ENCODE assay signal across 8 cellular contexts in genomic region chr19:32373614-32374295, GRCh38. TPM values are rescaled to one million over a fixed set of nuclear protein-coding genes. Genes with fewer than 3 reads are reported as not detected.
DNase-seq lines count a peak whose midpoint lies in the region; ATAC-seq and TF ChIP-seq lines count a peak whose summit lies in the region.

No MANE protein-coding gene starts in this region.

- peak overlapping the region; percentile 61 for H3K27ac Mint-ChIP-seq in GM23338

- H4K8ac ChIP-seq in trophoblast cell (ENCODE audit: low read depth, low read length) = no peak overlapping the region

- H3K9me2 ChIP-seq in GM23338 (ENCODE audit: insufficient read depth) = no peaks in the 10 kb centered on the region

- no peak for TF ChIP-seq CTCF in GM23338 (conservative IDR thresholded peaks at IDR 0.05; ENCODE audit: low read depth in 2 of 2)
- no peak for TF ChIP-seq CTCF in Panc1 (IDR thresholded peaks at IDR 0.05)

- peaks cover 4% of the 10 kb centered on the region for H4K20me1 ChIP-seq in GM23338 (replicated peaks; ENCODE audit: insufficient read depth)

- peaks cover 2% of the 10 kb centered on the region for H3K79me1 ChIP-seq in trophoblast cell (ENCODE audit: low read length)

- H3F3A ChIP-seq in GM23338 (replicated peaks; ENCODE audit: low read depth) = no peaks in the 10 kb centered on the region

- POLR2A ChIA-PET in Panc1 (lab: Charles Lee) = interaction anchor here (0.6 to 0.7 kb wide), 3 partner anchors 32 to 736 kb away, joined by 3 to 7 read pairs (median 4); partner anchors contain the start of gene DPY19L3

- H3K36me3 Mint-ChIP-seq in GM23338 (ENCODE audit: low read depth) = peaks cover 63% of the 10 kb centered on the region

- H3K4ac ChIP-seq in trophoblast cell (ENCODE audit: low read depth, low read length) = no peak overlapping the region

- no peak overlapping the region for H2AK5ac ChIP-seq in trophoblast cell (ENCODE audit: low read length)

- no peak overlapping the region for H4K12ac ChIP-seq in trophoblast cell (ENCODE audit: low read depth, low read length)

- no peak overlapping the region for H4K91ac ChIP-seq in trophoblast cell (ENCODE audit: low read depth, low read length)

- no peak overlapping the region for H3K23ac ChIP-seq in trophoblast cell (ENCODE audit: low read length)

- H3K27ac ChIP-seq in GM23338 (ENCODE audit: low read depth) = no peak overlapping the region
- peak overlapping the region; percentile 95 for H3K27ac ChIP-seq in Panc1 (ENCODE audit: low read length)
- H3K27ac ChIP-seq in trophoblast cell (ENCODE audit: low read depth, low read length) = peak overlapping the region; percentile 77

- H3K4me2 ChIP-seq in GM23338 = no peak overlapping the region
- H3K4me2 ChIP-seq in trophoblast cell (ENCODE audit: low read length) = peak overlapping the region; percentile 44

- in situ Hi-C loops in Panc1 (cut with HindIII; ENCODE audit: low pct_unique_long_range_greater_than_20kb, low sequenced_read_pairs) = no loop called here

- ATAC-seq in GM23338 (no peak), Panc1 (peak; percentile 98), HG03159 (IDR thresholded peaks at IDR 0.05; ENCODE audit: unreplicated experiment) (no peak)

- BruUV-seq in Panc1 (replicated peaks; lab: Mats Ljungman, UMichigan) = no TSS peak

- H2AFZ ChIP-seq in GM23338 (no peak overlapping the region), trophoblast cell (ENCODE audit: insufficient read depth, low read length, poor library complexity) (no peak overlapping the region)

- CTCF ChIA-PET in Panc1 (lab: Charles Lee) = interaction anchor here (0.7 kb wide), 1 partner anchor 51 kb away, joined by 5 read pairs; no protein-coding TSS in a partner anchor

- intact Hi-C loops in Panc1 (cut with micrococcal nuclease; ENCODE audit: unreplicated experiment) = no loop called here

- H3K4me1 ChIP-seq in GM23338 (ENCODE audit: insufficient read depth) (no peaks in the 10 kb centered on the region), Panc1 (ENCODE audit: control insufficient read depth, insufficient read depth, low read length) (peaks cover 35% of the 10 kb centered on the region), trophoblast cell (ENCODE audit: control insufficient read depth in 1 of 2, insufficient read depth in 2 of 2, low read length in 2 of 2) (peaks cover 0 to 5% of the 10 kb centered on the region in 2 experiments)

- H3K9me3 Mint-ChIP-seq in GM23338 = peaks cover 6% of the 10 kb centered on the region

- no peak overlapping the region for H3K14ac ChIP-seq in trophoblast cell (ENCODE audit: low read length)

- H3K9me3 ChIP-seq in Panc1 (ENCODE audit: control insufficient read depth, insufficient read depth, low read depth, low read length) (peaks cover 5% of the 10 kb centered on the region; the same call in 1 of the 2 replicates), trophoblast cell (ENCODE audit: insufficient read depth, low read depth, low read length) (no peaks in the 10 kb centered on the region)

- DNase-seq in GM23338 (ENCODE audit: low spot score) (no peak), Panc1 (ENCODE audit: low read depth, low spot score) (peak; percentile 100), fibroblast of gingiva (ENCODE audit: low read depth) (peak; percentile 96), trophoblast cell (peak; percentile 93 to 96), NCI-H187 treated with DMSO at 0.1 percent for 48 hours (lab: John Stamatoyannopoulos, UW) (no peak)
- DNase-seq in stimulated activated CD4-positive, alpha-beta T cell treated with anti-CD3 and anti-CD28 coated beads, Interleukin-2, amount 100 ng/mL, for 24 hours = no peak
- DNase-seq in stimulated activated CD4-positive, alpha-beta T cell treated with anti-CD3 and anti-CD28 coated beads, Interleukin-15, amount 100 ng/mL, for 24 hours = no peak

- peaks cover 4% of the 10 kb centered on the region; the same call in 1 of the 2 replicates for H3K36me3 ChIP-seq in GM23338 (ENCODE audit: insufficient read depth)
- peaks cover 14% of the 10 kb centered on the region for H3K36me3 ChIP-seq in Panc1 (ENCODE audit: control insufficient read depth, insufficient read depth, low read length)
- peaks cover 11 to 17% of the 10 kb centered on the region in 2 experiments for H3K36me3 ChIP-seq in trophoblast cell (ENCODE audit: control insufficient read depth in 1 of 2, insufficient read depth in 2 of 2, low read length in 2 of 2)

- no peaks in the 10 kb centered on the region for H3K4me1 Mint-ChIP-seq in GM23338

- no peaks in the 10 kb centered on the region for H3K27me3 Mint-ChIP-seq in GM23338 (ENCODE audit: insufficient read depth, low read depth, poor library complexity)

- H3K27me3 ChIP-seq in GM23338 (ENCODE audit: insufficient read depth) = no peaks in the 10 kb centered on the region
- H3K27me3 ChIP-seq in Panc1 (ENCODE audit: control insufficient read depth, insufficient read depth, low read length) = no peaks in the 10 kb centered on the region
- no peaks in the 10 kb centered on the region for H3K27me3 ChIP-seq in trophoblast cell (ENCODE audit: insufficient read depth, low read length)

- no CpG with 5 or more reads among the region's 9 CpGs for WGBS in trophoblast cell (ENCODE audit: extremely low coverage, insufficient coverage, insufficient read length)

- H3K4me3 ChIP-seq in GM23338 (no peak overlapping the region), Panc1 (ENCODE audit: low read depth in 2 of 2, low read length in 2 of 2) (peak overlapping the region; percentile 2 to 48; a peak in 3 of 4 replicates), trophoblast cell (ENCODE audit: low read depth, low read length) (no peak overlapping the region)

- H3K9ac ChIP-seq in trophoblast cell (ENCODE audit: low read length) = no peak overlapping the region

- no peak overlapping the region for H2BK12ac ChIP-seq in trophoblast cell (ENCODE audit: low read length)

- H3K79me2 ChIP-seq in GM23338 (replicated peaks; ENCODE audit: insufficient read depth) = peaks cover 23% of the 10 kb centered on the region
- no peaks in the 10 kb centered on the region for H3K79me2 ChIP-seq in trophoblast cell (ENCODE audit: control insufficient read depth, insufficient read depth, low read length, poor library complexity)

- no peak overlapping the region for H3K18ac ChIP-seq in trophoblast cell (ENCODE audit: low read length)

- H3K4me3 Mint-ChIP-seq in GM23338 = no peak overlapping the region

- no peak overlapping the region for H2BK120ac ChIP-seq in trophoblast cell (ENCODE audit: insufficient read depth, low read length, poor library complexity)

- no peak overlapping the region for H2BK5ac ChIP-seq in trophoblast cell (ENCODE audit: low read depth, low read length, poor library complexity)

RNA-seq across cellular contexts. Expression of gene ZNF507, which starts 28.3 kb away (rescaled TPM):
- total RNA-seq in GM23338 (2014; rRNA removed; shearing (Covaris generic)) = 23.4 and 23.6 TPM in 2 replicates
- 7.4 and 10.4 TPM in 2 replicates for polyA plus RNA-seq in GM23338 (2016; fragmentation: Nextera tagmentation; extraction: Ambion mirVana)
- total RNA-seq in Panc1 (2021; ENCODE audit: unreplicated experiment) = 28.3 TPM
- polyA plus RNA-seq in Panc1 (2012; ENCODE audit: insufficient read length) = 9.3 TPM
- polyA plus RNA-seq in trophoblast cell (2013) = 7.2 and 7.7 TPM in 2 replicates

RNA-seq across cellular contexts. Expression of gene DPY19L3, which starts 31.8 kb away (rescaled TPM):
- total RNA-seq in GM23338 (2014; rRNA removed; shearing (Covaris generic)) = 43.3 and 46.6 TPM in 2 replicates
- polyA plus RNA-seq in GM23338 (2016; fragmentation: Nextera tagmentation; extraction: Ambion mirVana) = 9.4 and 13.5 TPM in 2 replicates
- 27.8 TPM for total RNA-seq in Panc1 (2021; ENCODE audit: unreplicated experiment)
- 15.3 TPM for polyA plus RNA-seq in Panc1 (2012; ENCODE audit: insufficient read length)
- 20.7 and 21.1 TPM in 2 replicates for polyA plus RNA-seq in trophoblast cell (2013)

Comparison
In these comparisons a context has a peak if more than half of its experiments do, and no peak if none do; other contexts are left out.
1. DNase-seq: peak in Panc1 (single experiment), fibroblast of gingiva (single experiment) and trophoblast cell (2 of 2); none in GM23338 (single experiment), NCI-H187 treated with DMSO at 0.1 percent for 48 hours (single experiment), stimulated activated CD4-positive, alpha-beta T cell treated with anti-CD3 and anti-CD28 coated beads, Interleukin-2, amount 100 ng/mL, for 24 hours (0 of 2) and stimulated activated CD4-positive, alpha-beta T cell treated with anti-CD3 and anti-CD28 coated beads, Interleukin-15, amount 100 ng/mL, for 24 hours (single experiment).
2. H3K4me3 ChIP-seq: peak in Panc1 (2 of 2); none in GM23338 (single experiment) and trophoblast cell (single experiment).